18 cellular contexts compared by ENCODE assay signal in the genomic region with DNA sequence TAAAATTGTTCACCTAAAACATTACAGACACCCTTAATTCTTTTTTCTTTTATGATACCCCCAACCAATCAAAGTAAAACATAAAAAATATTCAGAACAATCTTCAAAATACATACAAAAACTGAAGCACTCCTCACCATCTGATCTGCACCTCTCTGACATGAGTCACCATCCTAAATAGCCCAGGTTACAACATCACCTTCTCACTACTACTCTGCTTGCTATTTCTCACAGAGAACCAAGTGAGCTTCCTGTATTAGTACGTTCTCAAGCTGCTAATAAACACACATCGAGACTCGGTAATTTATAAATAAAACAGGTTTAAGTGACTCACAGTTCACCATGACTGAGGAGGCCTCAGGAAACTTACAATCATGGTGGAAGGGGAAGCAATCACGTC.
"Had no signal": no experiment of that assay in that cellular context is flagged by ENCODE, and none has a peak within 500 bp of the region (broad histone marks: within the 10 kb centered on the region; RNA-seq: fewer than 3 reads in every experiment).

No MANE protein-coding gene starts in this region.

- H3K36me3 ChIP-seq: colonic mucosa, heart left ventricle, neutrophil, transverse colon had no signal

- H3K4me3 ChIP-seq: colonic mucosa, heart left ventricle, mucosa of descending colon, psoas muscle, testis, transverse colon had no signal

- H3K27ac ChIP-seq: colonic mucosa, heart left ventricle, neutrophil, psoas muscle, testis, transverse colon had no signal

- H3K27me3 ChIP-seq: colonic mucosa, heart left ventricle, neutrophil, testis, transverse colon had no signal

- ATAC-seq: heart left ventricle; left colon; mucosa of descending colon; naive thymus-derived CD8-positive, alpha-beta T cell; psoas muscle; sciatic nerve; stimulated activated naive B cell treated with anti-CD40 and anti-IgM and Interleukin-4, amounts not matched to agents 10 μg/mL and 1 μg/mL and 100 μg/mL, for 72 hours; stimulated activated naive CD8-positive, alpha-beta T cell treated with anti-CD3 and anti-CD28 coated beads, Interleukin-15, amount 100 ng/mL, for 72 hours had no signal

- DNase-seq: colonic mucosa; dermis blood vessel endothelial cell; erythroblast; foreskin melanocyte; heart left ventricle; hippocampal formation; left colon; mucosa of descending colon; naive thymus-derived CD8-positive, alpha-beta T cell; psoas muscle; stimulated activated CD4-positive, alpha-beta T cell treated with anti-CD3 and anti-CD28 coated beads, Interleukin-2, amount 100 ng/mL, for 24 hours; stimulated activated CD4-positive, alpha-beta T cell treated with anti-CD3 and anti-CD28 coated beads, Interleukin-4, amount 100 ng/mL, for 4 hours; stimulated activated naive B cell treated with anti-CD40 and anti-IgM and Interleukin-4, amounts not matched to agents 10 μg/mL and 1 μg/mL and 100 μg/mL, for 72 hours; stimulated activated naive CD8-positive, alpha-beta T cell treated with anti-CD3 and anti-CD28 coated beads, Interleukin-15, amount 100 ng/mL, for 72 hours; testis; transverse colon had no signal

- H3K9me3 ChIP-seq: colonic mucosa, heart left ventricle, mucosa of descending colon, neutrophil, psoas muscle, testis, transverse colon had no signal
